8 cellular contexts compared by ENCODE assay signal in the genomic region with DNA sequence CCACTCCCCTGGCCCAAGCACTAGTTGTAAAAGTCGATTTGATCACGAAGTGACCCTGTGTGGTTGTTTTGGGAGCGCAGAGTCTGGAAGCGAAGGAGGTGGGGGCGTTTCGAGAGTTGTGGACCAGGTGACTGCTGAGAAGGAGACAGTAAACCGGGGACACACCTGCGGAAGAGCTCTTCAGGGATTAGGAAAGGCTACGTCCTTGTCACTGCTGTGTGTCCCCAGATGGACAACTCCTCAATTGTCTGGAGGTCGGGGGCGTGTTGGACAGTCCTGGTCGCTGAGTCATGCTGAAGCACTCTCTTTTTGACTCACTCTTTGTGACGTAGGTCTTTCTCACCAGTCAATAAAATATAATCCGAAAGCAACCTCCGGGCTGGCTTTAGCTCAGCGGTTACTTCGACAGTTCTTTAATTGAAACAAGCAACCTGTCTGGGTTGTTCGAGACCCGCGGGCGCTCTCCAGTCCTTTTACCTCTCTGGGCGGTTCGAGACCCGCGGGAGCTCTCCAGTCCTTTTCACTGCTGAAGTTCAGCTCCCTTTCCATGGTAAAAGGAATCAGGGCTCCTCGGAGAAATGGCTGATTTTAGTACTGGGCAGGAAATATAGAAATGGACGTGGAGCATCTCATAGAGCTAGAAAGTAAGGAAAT. TPM values are rescaled to one million over a fixed set of nuclear protein-coding genes. Genes with fewer than 3 reads are reported as not detected.
DNase-seq lines count a peak whose midpoint lies in the region; ATAC-seq, FAIRE-seq and TF ChIP-seq lines count a peak whose summit lies in the region.

No MANE protein-coding gene starts in this region.

- H3K27ac ChIP-seq in body of pancreas (peak overlapping the region; percentile 84 to 93 (median 85)), iPS DF 6.9 (ENCODE audit: low read length) (no peak overlapping the region)

- H3K36me3 ChIP-seq in body of pancreas (replicated peaks in 1 of 2; ENCODE audit: insufficient read depth in 1 of 2, low read depth in 2 of 2) (peaks cover 0 to 2% of the 10 kb centered on the region in 2 donors), iPS DF 6.9 (ENCODE audit: control insufficient read depth, insufficient read depth, low read length) (0 out of 2 replicates have a peak, but pooled peaks cover 2% of the 10 kb centered on the region)

- DNase-seq in NCI-H2029 treated with DMSO at 0.1 percent for 48 hours (lab: John Stamatoyannopoulos, UW) (peak; percentile 84), body of pancreas (peak; percentile 92 to 97 (median 94)), iPS DF 6.9 (ENCODE audit: low read depth, low spot score) (no peak), sciatic nerve (ENCODE audit: low spot score) (peak; percentile 86), D721Med (ENCODE audit: insufficient read length, low spot score) (no peak)

- ATAC-seq in GM18498 (IDR thresholded peaks at IDR 0.05; ENCODE audit: unreplicated experiment) = peak; percentile 88
- peak; percentile 92 for ATAC-seq in HG02943 (IDR thresholded peaks at IDR 0.05; ENCODE audit: low read depth, unreplicated experiment)
- ATAC-seq in body of pancreas = peak; percentile 94
- ATAC-seq in sciatic nerve = peak; percentile 97

- no peaks in the 10 kb centered on the region for H3K9me3 ChIP-seq in body of pancreas
- no peaks in the 10 kb centered on the region for H3K9me3 ChIP-seq in iPS DF 6.9 (ENCODE audit: control insufficient read depth, insufficient read depth, low read length)

- peak; percentile 84 for FAIRE-seq in TTC549 (lab: Jason Lieb, UNC)
- FAIRE-seq in D721Med (lab: Jason Lieb, UNC) = no peak

- WGBS in body of pancreas, 2 donors = 0 to 1% methylated on average over 25 to 27 of the region's 27 CpGs
- WGBS in iPS DF 6.9 (ENCODE audit: insufficient coverage, insufficient read length) = no CpG with 5 or more reads among the region's 27 CpGs

- TF ChIP-seq CTCF in body of pancreas (IDR thresholded peaks at IDR 0.05) (no peak), D721Med (IDR thresholded peaks at IDR 0.05; ENCODE audit: insufficient read depth, missing control alignments) (no peak)

- H3K4me1 ChIP-seq in body of pancreas (no peaks in the 10 kb centered on the region), iPS DF 6.9 (ENCODE audit: control insufficient read depth, insufficient read depth, low read length) (no peaks in the 10 kb centered on the region)

- intact Hi-C loops in body of pancreas (cut with DNase I) = no loop called here
- intact Hi-C loops in sciatic nerve (cut with DNase I) = no loop called here

- peak; percentile 38 to 73 (median 72) for TF ChIP-seq POLR2A in body of pancreas (IDR thresholded peaks at IDR 0.05)

- H3K27me3 ChIP-seq in body of pancreas = no peaks in the 10 kb centered on the region
- no peaks in the 10 kb centered on the region for H3K27me3 ChIP-seq in iPS DF 6.9 (ENCODE audit: control insufficient read depth, insufficient read depth, low read length)

- H3K4me3 ChIP-seq in body of pancreas (peak overlapping the region; percentile 13 to 36), iPS DF 6.9 (ENCODE audit: low read length) (peak overlapping the region; percentile 72; the same call in 1 of the 2 replicates)

RNA-seq across cellular contexts. Expression of gene ZMAT2, which starts 10.8 kb away (rescaled TPM):
- total RNA-seq in body of pancreas (10 to 100 TPM; 16.1 to 27.0 TPM), sciatic nerve (36.9 TPM)

RNA-seq across cellular contexts. Expression of gene HARS2, which starts 19.8 kb away (rescaled TPM):
- total RNA-seq in body of pancreas (10 to 100 TPM; 13.7 to 23.7 TPM), sciatic nerve (27.1 TPM)

RNA-seq across cellular contexts. Expression of gene HARS1, which starts 19.9 kb away (rescaled TPM):
- 10 to 100 TPM; 46.2 to 52.4 TPM for total RNA-seq in body of pancreas
- total RNA-seq in sciatic nerve = 43.3 TPM

RNA-seq across cellular contexts. Expression of gene DND1, which starts 37.6 kb away (rescaled TPM):
- total RNA-seq in body of pancreas = 1 to 10 TPM; 1.8 to 2.6 TPM
- 1.4 TPM for total RNA-seq in sciatic nerve

RNA-seq across cellular contexts. Expression of gene WDR55, which starts 46.3 kb away (rescaled TPM):
- total RNA-seq in body of pancreas = 10 to 100 TPM; 14.5 to 16.1 TPM
- 16.0 TPM for total RNA-seq in sciatic nerve

Comparison
In these comparisons a context has a peak if more than half of its experiments do, and no peak if none do; other contexts are left out.
1. DNase-seq: peak in NCI-H2029 treated with DMSO at 0.1 percent for 48 hours (single experiment), body of pancreas (4 of 4) and sciatic nerve (single experiment); none in iPS DF 6.9 (single experiment) and D721Med (single experiment).
2. Peak in every context shown above with its lines, with median percentiles within 50 percentile points of each other: ATAC-seq.